In the genomic region with DNA sequence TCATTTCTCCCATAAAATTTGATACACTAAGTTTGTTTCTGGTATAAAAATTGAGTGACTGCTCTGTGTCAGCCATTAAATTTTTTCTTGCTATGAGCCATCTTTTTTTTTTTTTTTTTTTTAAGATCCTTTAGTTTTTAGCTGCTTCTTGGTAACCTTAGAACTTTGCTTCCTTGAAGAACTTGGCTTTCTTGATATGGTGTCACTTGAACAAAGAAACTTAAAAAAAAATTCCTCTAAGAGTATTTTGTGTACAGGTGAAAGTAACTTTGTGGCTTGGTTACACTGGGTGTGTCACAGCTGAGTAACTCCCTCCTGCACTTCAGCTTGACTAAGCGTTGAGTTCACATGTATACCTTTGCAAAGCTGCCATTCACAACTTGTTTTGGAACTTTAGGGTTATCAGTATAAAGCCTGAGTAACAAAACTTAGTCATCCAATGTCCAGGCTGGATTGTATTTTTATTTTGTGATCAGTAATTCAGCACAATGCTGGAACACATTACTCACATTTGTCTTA, we compare ENCODE assay signal across 1 cellular context.
TF ChIP-seq lines count a peak whose summit lies in the region.

No MANE protein-coding gene starts in this region.

TF ChIP-seq in K562, 482 proteins besides CTCF, POLR2A, EP300 and RAD21 (continued from another document and continues in another):
- TF ChIP-seq, protein P1, sequence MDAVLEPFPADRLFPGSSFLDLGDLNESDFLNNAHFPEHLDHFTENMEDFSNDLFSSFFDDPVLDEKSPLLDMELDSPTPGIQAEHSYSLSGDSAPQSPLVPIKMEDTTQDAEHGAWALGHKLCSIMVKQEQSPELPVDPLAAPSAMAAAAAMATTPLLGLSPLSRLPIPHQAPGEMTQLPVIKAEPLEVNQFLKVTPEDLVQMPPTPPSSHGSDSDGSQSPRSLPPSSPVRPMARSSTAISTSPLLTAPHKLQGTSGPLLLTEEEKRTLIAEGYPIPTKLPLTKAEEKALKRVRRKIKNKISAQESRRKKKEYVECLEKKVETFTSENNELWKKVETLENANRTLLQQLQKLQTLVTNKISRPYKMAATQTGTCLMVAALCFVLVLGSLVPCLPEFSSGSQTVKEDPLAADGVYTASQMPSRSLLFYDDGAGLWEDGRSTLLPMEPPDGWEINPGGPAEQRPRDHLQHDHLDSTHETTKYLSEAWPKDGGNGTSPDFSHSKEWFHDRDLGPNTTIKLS (IDR thresholded peaks at IDR 0.05; ENCODE audit: borderline replicate concordance, low read depth), result no peak
- TF ChIP-seq CHD2 (IDR thresholded peaks at IDR 0.05; ENCODE audit: low read depth, low read length) (no peak), TRIM24 (IDR thresholded peaks at IDR 0.05) (no peak), ARID1B (IDR thresholded peaks at IDR 0.05) (peak; percentile 37; the same call in 1 of the 2 replicates), SMARCA4 (IDR thresholded peaks at IDR 0.05) (peak; percentile 40; the same call in 1 of the 2 replicates), GABPA (tag; conservative IDR thresholded peaks at IDR 0.05; ENCODE audit: low read depth) (no peak), NCOA6 (IDR thresholded peaks at IDR 0.05) (no peak), MEF2D (tag; conservative IDR thresholded peaks at IDR 0.05; ENCODE audit: low read depth) (no peak), SIX5 (IDR thresholded peaks at IDR 0.05; ENCODE audit: borderline replicate concordance in 1 of 2, insufficient read depth in 1 of 2, low read depth in 1 of 2, low read length in 2 of 2) (no peak), ZFPM2 (CRISPR knock-in tag; IDR thresholded peaks at IDR 0.05) (no peak), COPS2 (conservative IDR thresholded peaks at IDR 0.05) (no peak), RB1 (IDR thresholded peaks at IDR 0.05; ENCODE audit: low read depth) (no peak), MEIS2 (IDR thresholded peaks at IDR 0.05; ENCODE audit: partially characterized antibody) (peak; percentile 36), FOXK1 (CRISPR knock-in tag; IDR thresholded peaks at IDR 0.05; ENCODE audit: borderline replicate concordance) (no peak), ZNF830 (CRISPR knock-in tag; IDR thresholded peaks at IDR 0.05) (no peak), FUS (optimal IDR thresholded peaks at IDR 0.05; ENCODE audit: low read depth, low read length) (no peak), ETV6 (IDR thresholded peaks at IDR 0.05; ENCODE audit: borderline replicate concordance in 1 of 2, low read depth in 2 of 2, low read length in 1 of 2) (no peak), ETV6 (CRISPR knock-in tag; IDR thresholded peaks at IDR 0.05; ENCODE audit: borderline replicate concordance) (no peak), CBFA2T2 (conservative IDR thresholded peaks at IDR 0.05) (no peak), ZNF253 (CRISPR knock-in tag; conservative IDR thresholded peaks at IDR 0.05) (no peak), IRF2 (CRISPR knock-in tag; IDR thresholded peaks at IDR 0.05) (no peak), ZNF586 (CRISPR knock-in tag; conservative IDR thresholded peaks at IDR 0.05) (no peak), DNMT1 (IDR thresholded peaks at IDR 0.05) (no peak), WHSC1 (IDR thresholded peaks at IDR 0.05; ENCODE audit: low read length) (no peak), YBX1 (IDR thresholded peaks at IDR 0.05) (no peak), HDAC1 (IDR thresholded peaks at IDR 0.05) (no peak), NR4A1 (CRISPR knock-in tag; IDR thresholded peaks at IDR 0.05) (no peak), NR4A1 (tag; IDR thresholded peaks at IDR 0.05) (no peak), PML (IDR thresholded peaks at IDR 0.05; ENCODE audit: low read length) (no peak), EP400 (IDR thresholded peaks at IDR 0.05) (no peak; the same call in none of the 2 replicates), ILF3 (IDR thresholded peaks at IDR 0.05; ENCODE audit: borderline replicate concordance) (no peak), CREBBP (IDR thresholded peaks at IDR 0.05; ENCODE audit: low read depth, low read length) (no peak), ZNF561 (CRISPR knock-in tag; conservative IDR thresholded peaks at IDR 0.05) (no peak), SPI1 (IDR thresholded peaks at IDR 0.05; ENCODE audit: borderline replicate concordance, low read depth, low read length) (no peak), GABPB1 (CRISPR knock-in tag; IDR thresholded peaks at IDR 0.05) (no peak), SAFB (IDR thresholded peaks at IDR 0.05; ENCODE audit: borderline replicate concordance, low read depth, low read length) (no peak)
- TF ChIP-seq, protein P2, sequence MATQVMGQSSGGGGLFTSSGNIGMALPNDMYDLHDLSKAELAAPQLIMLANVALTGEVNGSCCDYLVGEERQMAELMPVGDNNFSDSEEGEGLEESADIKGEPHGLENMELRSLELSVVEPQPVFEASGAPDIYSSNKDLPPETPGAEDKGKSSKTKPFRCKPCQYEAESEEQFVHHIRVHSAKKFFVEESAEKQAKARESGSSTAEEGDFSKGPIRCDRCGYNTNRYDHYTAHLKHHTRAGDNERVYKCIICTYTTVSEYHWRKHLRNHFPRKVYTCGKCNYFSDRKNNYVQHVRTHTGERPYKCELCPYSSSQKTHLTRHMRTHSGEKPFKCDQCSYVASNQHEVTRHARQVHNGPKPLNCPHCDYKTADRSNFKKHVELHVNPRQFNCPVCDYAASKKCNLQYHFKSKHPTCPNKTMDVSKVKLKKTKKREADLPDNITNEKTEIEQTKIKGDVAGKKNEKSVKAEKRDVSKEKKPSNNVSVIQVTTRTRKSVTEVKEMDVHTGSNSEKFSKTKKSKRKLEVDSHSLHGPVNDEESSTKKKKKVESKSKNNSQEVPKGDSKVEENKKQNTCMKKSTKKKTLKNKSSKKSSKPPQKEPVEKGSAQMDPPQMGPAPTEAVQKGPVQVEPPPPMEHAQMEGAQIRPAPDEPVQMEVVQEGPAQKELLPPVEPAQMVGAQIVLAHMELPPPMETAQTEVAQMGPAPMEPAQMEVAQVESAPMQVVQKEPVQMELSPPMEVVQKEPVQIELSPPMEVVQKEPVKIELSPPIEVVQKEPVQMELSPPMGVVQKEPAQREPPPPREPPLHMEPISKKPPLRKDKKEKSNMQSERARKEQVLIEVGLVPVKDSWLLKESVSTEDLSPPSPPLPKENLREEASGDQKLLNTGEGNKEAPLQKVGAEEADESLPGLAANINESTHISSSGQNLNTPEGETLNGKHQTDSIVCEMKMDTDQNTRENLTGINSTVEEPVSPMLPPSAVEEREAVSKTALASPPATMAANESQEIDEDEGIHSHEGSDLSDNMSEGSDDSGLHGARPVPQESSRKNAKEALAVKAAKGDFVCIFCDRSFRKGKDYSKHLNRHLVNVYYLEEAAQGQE (CRISPR knock-in tag; IDR thresholded peaks at IDR 0.05; ENCODE audit: low read depth), result no peak
- TF ChIP-seq, protein P3, sequence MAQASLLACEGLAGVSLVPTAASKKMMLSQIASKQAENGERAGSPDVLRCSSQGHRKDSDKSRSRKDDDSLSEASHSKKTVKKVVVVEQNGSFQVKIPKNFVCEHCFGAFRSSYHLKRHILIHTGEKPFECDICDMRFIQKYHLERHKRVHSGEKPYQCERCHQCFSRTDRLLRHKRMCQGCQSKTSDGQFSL (CRISPR knock-in tag; IDR thresholded peaks at IDR 0.05), result no peak
- TF ChIP-seq, protein P3 (tag; IDR thresholded peaks at IDR 0.05), result no peak
- TF ChIP-seq, protein P4, sequence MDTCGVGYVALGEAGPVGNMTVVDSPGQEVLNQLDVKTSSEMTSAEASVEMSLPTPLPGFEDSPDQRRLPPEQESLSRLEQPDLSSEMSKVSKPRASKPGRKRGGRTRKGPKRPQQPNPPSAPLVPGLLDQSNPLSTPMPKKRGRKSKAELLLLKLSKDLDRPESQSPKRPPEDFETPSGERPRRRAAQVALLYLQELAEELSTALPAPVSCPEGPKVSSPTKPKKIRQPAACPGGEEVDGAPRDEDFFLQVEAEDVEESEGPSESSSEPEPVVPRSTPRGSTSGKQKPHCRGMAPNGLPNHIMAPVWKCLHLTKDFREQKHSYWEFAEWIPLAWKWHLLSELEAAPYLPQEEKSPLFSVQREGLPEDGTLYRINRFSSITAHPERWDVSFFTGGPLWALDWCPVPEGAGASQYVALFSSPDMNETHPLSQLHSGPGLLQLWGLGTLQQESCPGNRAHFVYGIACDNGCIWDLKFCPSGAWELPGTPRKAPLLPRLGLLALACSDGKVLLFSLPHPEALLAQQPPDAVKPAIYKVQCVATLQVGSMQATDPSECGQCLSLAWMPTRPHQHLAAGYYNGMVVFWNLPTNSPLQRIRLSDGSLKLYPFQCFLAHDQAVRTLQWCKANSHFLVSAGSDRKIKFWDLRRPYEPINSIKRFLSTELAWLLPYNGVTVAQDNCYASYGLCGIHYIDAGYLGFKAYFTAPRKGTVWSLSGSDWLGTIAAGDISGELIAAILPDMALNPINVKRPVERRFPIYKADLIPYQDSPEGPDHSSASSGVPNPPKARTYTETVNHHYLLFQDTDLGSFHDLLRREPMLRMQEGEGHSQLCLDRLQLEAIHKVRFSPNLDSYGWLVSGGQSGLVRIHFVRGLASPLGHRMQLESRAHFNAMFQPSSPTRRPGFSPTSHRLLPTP (IDR thresholded peaks at IDR 0.05; ENCODE audit: borderline replicate concordance, extremely low read depth, insufficient read length), result no peak
- TF ChIP-seq, protein P5, sequence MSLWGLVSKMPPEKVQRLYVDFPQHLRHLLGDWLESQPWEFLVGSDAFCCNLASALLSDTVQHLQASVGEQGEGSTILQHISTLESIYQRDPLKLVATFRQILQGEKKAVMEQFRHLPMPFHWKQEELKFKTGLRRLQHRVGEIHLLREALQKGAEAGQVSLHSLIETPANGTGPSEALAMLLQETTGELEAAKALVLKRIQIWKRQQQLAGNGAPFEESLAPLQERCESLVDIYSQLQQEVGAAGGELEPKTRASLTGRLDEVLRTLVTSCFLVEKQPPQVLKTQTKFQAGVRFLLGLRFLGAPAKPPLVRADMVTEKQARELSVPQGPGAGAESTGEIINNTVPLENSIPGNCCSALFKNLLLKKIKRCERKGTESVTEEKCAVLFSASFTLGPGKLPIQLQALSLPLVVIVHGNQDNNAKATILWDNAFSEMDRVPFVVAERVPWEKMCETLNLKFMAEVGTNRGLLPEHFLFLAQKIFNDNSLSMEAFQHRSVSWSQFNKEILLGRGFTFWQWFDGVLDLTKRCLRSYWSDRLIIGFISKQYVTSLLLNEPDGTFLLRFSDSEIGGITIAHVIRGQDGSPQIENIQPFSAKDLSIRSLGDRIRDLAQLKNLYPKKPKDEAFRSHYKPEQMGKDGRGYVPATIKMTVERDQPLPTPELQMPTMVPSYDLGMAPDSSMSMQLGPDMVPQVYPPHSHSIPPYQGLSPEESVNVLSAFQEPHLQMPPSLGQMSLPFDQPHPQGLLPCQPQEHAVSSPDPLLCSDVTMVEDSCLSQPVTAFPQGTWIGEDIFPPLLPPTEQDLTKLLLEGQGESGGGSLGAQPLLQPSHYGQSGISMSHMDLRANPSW (CRISPR knock-in tag; IDR thresholded peaks at IDR 0.05), result no peak
- TF ChIP-seq, protein P6, sequence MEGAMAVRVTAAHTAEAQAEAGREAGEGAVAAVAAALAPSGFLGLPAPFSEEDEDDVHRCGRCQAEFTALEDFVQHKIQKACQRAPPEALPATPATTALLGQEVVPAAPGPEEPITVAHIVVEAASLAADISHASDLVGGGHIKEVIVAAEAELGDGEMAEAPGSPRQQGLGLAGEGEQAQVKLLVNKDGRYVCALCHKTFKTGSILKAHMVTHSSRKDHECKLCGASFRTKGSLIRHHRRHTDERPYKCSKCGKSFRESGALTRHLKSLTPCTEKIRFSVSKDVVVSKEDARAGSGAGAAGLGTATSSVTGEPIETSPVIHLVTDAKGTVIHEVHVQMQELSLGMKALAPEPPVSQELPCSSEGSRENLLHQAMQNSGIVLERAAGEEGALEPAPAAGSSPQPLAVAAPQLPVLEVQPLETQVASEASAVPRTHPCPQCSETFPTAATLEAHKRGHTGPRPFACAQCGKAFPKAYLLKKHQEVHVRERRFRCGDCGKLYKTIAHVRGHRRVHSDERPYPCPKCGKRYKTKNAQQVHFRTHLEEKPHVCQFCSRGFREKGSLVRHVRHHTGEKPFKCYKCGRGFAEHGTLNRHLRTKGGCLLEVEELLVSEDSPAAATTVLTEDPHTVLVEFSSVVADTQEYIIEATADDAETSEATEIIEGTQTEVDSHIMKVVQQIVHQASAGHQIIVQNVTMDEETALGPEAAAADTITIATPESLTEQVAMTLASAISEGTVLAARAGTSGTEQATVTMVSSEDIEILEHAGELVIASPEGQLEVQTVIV (CRISPR knock-in tag; IDR thresholded peaks at IDR 0.05; ENCODE audit: borderline replicate concordance), result no peak
- TF ChIP-seq, protein P7, sequence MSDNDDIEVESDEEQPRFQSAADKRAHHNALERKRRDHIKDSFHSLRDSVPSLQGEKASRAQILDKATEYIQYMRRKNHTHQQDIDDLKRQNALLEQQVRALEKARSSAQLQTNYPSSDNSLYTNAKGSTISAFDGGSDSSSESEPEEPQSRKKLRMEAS (CRISPR knock-in tag; IDR thresholded peaks at IDR 0.05), result no peak
- TF ChIP-seq, protein P8, sequence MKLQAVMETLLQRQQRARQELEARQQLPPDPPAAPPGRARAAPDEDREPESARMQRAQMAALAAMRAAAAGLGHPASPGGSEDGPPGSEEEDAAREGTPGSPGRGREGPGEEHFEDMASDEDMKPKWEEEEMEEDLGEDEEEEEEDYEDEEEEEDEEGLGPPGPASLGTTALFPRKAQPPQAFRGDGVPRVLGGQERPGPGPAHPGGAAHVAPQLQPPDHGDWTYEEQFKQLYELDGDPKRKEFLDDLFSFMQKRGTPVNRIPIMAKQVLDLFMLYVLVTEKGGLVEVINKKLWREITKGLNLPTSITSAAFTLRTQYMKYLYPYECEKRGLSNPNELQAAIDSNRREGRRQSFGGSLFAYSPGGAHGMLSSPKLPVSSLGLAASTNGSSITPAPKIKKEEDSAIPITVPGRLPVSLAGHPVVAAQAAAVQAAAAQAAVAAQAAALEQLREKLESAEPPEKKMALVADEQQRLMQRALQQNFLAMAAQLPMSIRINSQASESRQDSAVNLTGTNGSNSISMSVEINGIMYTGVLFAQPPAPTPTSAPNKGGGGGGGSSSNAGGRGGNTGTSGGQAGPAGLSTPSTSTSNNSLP (IDR thresholded peaks at IDR 0.05; ENCODE audit: borderline replicate concordance, low read depth, low read length), result no peak
- TF ChIP-seq, protein P9, sequence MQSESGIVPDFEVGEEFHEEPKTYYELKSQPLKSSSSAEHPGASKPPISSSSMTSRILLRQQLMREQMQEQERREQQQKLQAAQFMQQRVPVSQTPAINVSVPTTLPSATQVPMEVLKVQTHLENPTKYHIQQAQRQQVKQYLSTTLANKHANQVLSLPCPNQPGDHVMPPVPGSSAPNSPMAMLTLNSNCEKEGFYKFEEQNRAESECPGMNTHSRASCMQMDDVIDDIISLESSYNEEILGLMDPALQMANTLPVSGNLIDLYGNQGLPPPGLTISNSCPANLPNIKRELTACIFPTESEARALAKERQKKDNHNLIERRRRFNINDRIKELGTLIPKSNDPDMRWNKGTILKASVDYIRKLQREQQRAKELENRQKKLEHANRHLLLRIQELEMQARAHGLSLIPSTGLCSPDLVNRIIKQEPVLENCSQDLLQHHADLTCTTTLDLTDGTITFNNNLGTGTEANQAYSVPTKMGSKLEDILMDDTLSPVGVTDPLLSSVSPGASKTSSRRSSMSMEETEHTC (IDR thresholded peaks at IDR 0.05), result no peak
